26 cellular contexts compared by ENCODE assay signal in genomic region chr7:40654171-40654570, GRCh38.
"Had no signal": no experiment of that assay in that cellular context is flagged by ENCODE, and none has a peak within 500 bp of the region (broad histone marks: within the 10 kb centered on the region; RNA-seq: fewer than 3 reads in every experiment).

No MANE protein-coding gene starts in this region.

- H3K4me1 ChIP-seq: esophagus squamous epithelium, lower lobe of right lung, pancreas, right lobe of liver, transverse colon, vagina had no signal

- H3K4me2 ChIP-seq: smooth muscle cell had no signal

- H3K27ac ChIP-seq: esophagus squamous epithelium, lower lobe of right lung, neutrophil, pancreas, right lobe of liver, suprapubic skin, transverse colon, vagina had no signal

- H3K4me3 ChIP-seq: esophagus squamous epithelium, lower lobe of right lung, pancreas, right lobe of liver, smooth muscle cell, suprapubic skin, transverse colon, vagina had no signal

- H3K9me3 ChIP-seq: esophagus squamous epithelium, lower lobe of right lung, neutrophil, pancreas, right lobe of liver, suprapubic skin, transverse colon, vagina had no signal

- ATAC-seq: effector memory CD8-positive, alpha-beta T cell; left ventricle myocardium superior; lower lobe of right lung; naive thymus-derived CD8-positive, alpha-beta T cell; pancreas; right lobe of liver; stimulated activated naive CD8-positive, alpha-beta T cell treated with anti-CD3 and anti-CD28 coated beads, Interleukin-15, amount 100 ng/mL, for 72 hours had no signal

- DNase-seq: cortex of kidney; effector memory CD8-positive, alpha-beta T cell; erythroblast; esophagus squamous epithelium; foreskin melanocyte; hypothalamus; immature natural killer cell; islet precursor cell; left ventricle myocardium superior; lower lobe of right lung; naive thymus-derived CD8-positive, alpha-beta T cell; nephron progenitor cell; pancreas; right lobe of liver; stimulated activated CD4-positive, alpha-beta T cell treated with anti-CD3 and anti-CD28 coated beads, Interleukin-12 subunit alpha, Interleukin-12 subunit beta, amount 100 ng/mL, for 4 hours; stimulated activated CD4-positive, alpha-beta T cell treated with anti-CD3 and anti-CD28 coated beads, Interleukin-1b, Interleukin-23, amount 100 ng/mL, for 48 hours; stimulated activated CD4-positive, alpha-beta T cell treated with anti-CD3 and anti-CD28 coated beads, Interleukin-4, amount 100 ng/mL, for 1 hour; stimulated activated CD8-positive, alpha-beta memory T cell treated with anti-CD3 and anti-CD28 coated beads, Interleukin-4, amount 100 ng/mL, for 48 hours; stimulated activated naive CD4-positive, alpha-beta T cell; stimulated activated naive CD8-positive, alpha-beta T cell treated with anti-CD3 and anti-CD28 coated beads, Interleukin-15, amount 100 ng/mL, for 72 hours; transverse colon had no signal

- H3K36me3 ChIP-seq: esophagus squamous epithelium, lower lobe of right lung, neutrophil, pancreas, right lobe of liver, suprapubic skin, transverse colon, vagina had no signal

- H3K27me3 ChIP-seq: esophagus squamous epithelium, neutrophil, pancreas, right lobe of liver, suprapubic skin, transverse colon, vagina had no signal

- FAIRE-seq: endometrium, pancreas had no signal
